ENCODE assay signal across 19 cellular contexts in genomic region chrX:149723719-149724118, GRCh38. TPM values are rescaled to one million over a fixed set of nuclear protein-coding genes. Genes with fewer than 3 reads are reported as not detected.
"Had no signal": no experiment of that assay in that cellular context is flagged by ENCODE, and none has a peak within 500 bp of the region (broad histone marks: within the 10 kb centered on the region; RNA-seq: fewer than 3 reads in every experiment).

No MANE protein-coding gene starts in this region.

RNA-seq across cellular contexts. Expression of gene MAGEA11, which starts 11.9 kb away (rescaled TPM):
- total RNA-seq: activated naive CD4-positive, alpha-beta T cell treated with anti-CD3 and anti-CD28 coated beads for 36 hours; activated naive CD4-positive, alpha-beta T cell treated with anti-CD3 and anti-CD28 coated beads, Interleukin-2, amount 50 U/mL, for 72 hours; activated naive CD8-positive, alpha-beta T cell treated with anti-CD3 and anti-CD28 coated beads for 36 hours; activated naive CD8-positive, alpha-beta T cell treated with anti-CD3 and anti-CD28 coated beads, Interleukin-2, amount 10 ng/mL, durations not matched to agents 7 days and 5 days; activated T-cell treated with anti-CD3 and anti-CD28 coated beads, Interleukin-2, amount 50 U/mL, for 4 hours; activated T-cell treated with anti-CD3 and anti-CD28 coated beads, Interleukin-2, amount 50 U/mL, for 72 hours; activated T-helper 1 cell treated with anti-CD3 and anti-CD28 coated beads, Interleukin-12 subunit alpha, Interleukin-12 subunit beta, Interleukin-2, Interleukin-4 antibody, amounts not matched to agents 30 ng/mL and 10 ng/mL and 1 ng/mL, durations not matched to agents 14 hours and 24 hours and 36 hours; activated T-helper 17 cell treated with anti-CD3 and anti-CD28 coated beads, Interleukin-2, amount 50 U/mL, for 72 hours; activated T-helper 2 cell treated with anti-CD3 and anti-CD28 coated beads, Interferon-gamma antibody, Interleukin-2, Interleukin-4, amounts not matched to agents 10 μg/mL and 5 μg/mL and 100 μg/mL, durations not matched to agents 14 hours and 24 hours and 36 hours; adrenal gland; aorta; ascending aorta; body of pancreas; breast epithelium; cardiac muscle cell; cardiac septum; cerebellum; chondrocyte had no signal
- polyA plus RNA-seq: adipose tissue, adrenal gland, aorta, cardiac muscle cell had no signal

RNA-seq across cellular contexts. Expression of gene MAGEA9, which starts 58.0 kb away (rescaled TPM):
- total RNA-seq: activated naive CD4-positive, alpha-beta T cell treated with anti-CD3 and anti-CD28 coated beads for 36 hours; activated naive CD4-positive, alpha-beta T cell treated with anti-CD3 and anti-CD28 coated beads, Interleukin-2, amount 50 U/mL, for 72 hours; activated naive CD8-positive, alpha-beta T cell treated with anti-CD3 and anti-CD28 coated beads for 36 hours; activated naive CD8-positive, alpha-beta T cell treated with anti-CD3 and anti-CD28 coated beads, Interleukin-2, amount 10 ng/mL, durations not matched to agents 7 days and 5 days; activated T-cell treated with anti-CD3 and anti-CD28 coated beads, Interleukin-2, amount 50 U/mL, for 4 hours; activated T-cell treated with anti-CD3 and anti-CD28 coated beads, Interleukin-2, amount 50 U/mL, for 72 hours; activated T-helper 1 cell treated with anti-CD3 and anti-CD28 coated beads, Interleukin-12 subunit alpha, Interleukin-12 subunit beta, Interleukin-2, Interleukin-4 antibody, amounts not matched to agents 30 ng/mL and 10 ng/mL and 1 ng/mL, durations not matched to agents 14 hours and 24 hours and 36 hours; activated T-helper 17 cell treated with anti-CD3 and anti-CD28 coated beads, Interleukin-2, amount 50 U/mL, for 72 hours; activated T-helper 2 cell treated with anti-CD3 and anti-CD28 coated beads, Interferon-gamma antibody, Interleukin-2, Interleukin-4, amounts not matched to agents 10 μg/mL and 5 μg/mL and 100 μg/mL, durations not matched to agents 14 hours and 24 hours and 36 hours; adrenal gland; aorta; ascending aorta; body of pancreas; breast epithelium; cardiac muscle cell; cardiac septum; cerebellum; chondrocyte had no signal
- polyA plus RNA-seq: adipose tissue, adrenal gland, aorta, cardiac muscle cell had no signal
